ENCODE assay signal across 11 cellular contexts in genomic region chr1:54221113-54221834, GRCh38. TPM values are rescaled to one million over a fixed set of nuclear protein-coding genes. Genes with fewer than 3 reads are reported as not detected.
DNase-seq lines count a peak whose midpoint lies in the region; ATAC-seq, FAIRE-seq and TF ChIP-seq lines count a peak whose summit lies in the region.
"Had no signal": no experiment of that assay in that cellular context is flagged by ENCODE, and none has a peak within 500 bp of the region (broad histone marks: within the 10 kb centered on the region; RNA-seq: fewer than 3 reads in every experiment).

No MANE protein-coding gene starts in this region.

- H3K27me3 Mint-ChIP-seq in CD14-positive monocyte (ENCODE audit: low read depth in 3 of 3) (peaks cover 0 to 2% (median 1%) of the 10 kb centered on the region in 3 donors), HFFc6 (ENCODE audit: insufficient read depth) (peaks cover 13% of the 10 kb centered on the region)

- peak; percentile 93 for FAIRE-seq in bronchial epithelial cell (lab: Jason Lieb, UNC)

- WGBS in neuronal stem cell (ENCODE audit: extremely low coverage in 2 of 2, insufficient read length in 2 of 2, insufficient replicate concordance in 1 of 2), 2 donors, result no CpG with 5 or more reads among the region's 12 CpGs

- H2BK15ac ChIP-seq in neuronal stem cell (ENCODE audit: low read length), result no peak overlapping the region

- H3K18ac ChIP-seq in neuronal stem cell (ENCODE audit: low read length), result no peak overlapping the region

- H3K27me3 ChIP-seq in bronchial epithelial cell (ENCODE audit: control insufficient read depth, insufficient read depth, low read length) (no peaks in the 10 kb centered on the region), neuronal stem cell (ENCODE audit: control insufficient read depth in 3 of 3, insufficient read depth in 3 of 3, low read depth in 1 of 3, low read length in 3 of 3) (no peaks in the 10 kb centered on the region)

- peaks cover 5% of the 10 kb centered on the region in 2 donors for H3K4me1 ChIP-seq in neuronal stem cell (ENCODE audit: control insufficient read depth in 2 of 2, insufficient read depth in 1 of 2, low read depth in 1 of 2, low read length in 2 of 2)

- no peaks in the 10 kb centered on the region for H3K9me3 Mint-ChIP-seq in CD14-positive monocyte
- no peaks in the 10 kb centered on the region for H3K9me3 Mint-ChIP-seq in HFFc6

- peak overlapping the region; percentile 92 for H3K23ac ChIP-seq in neuronal stem cell (ENCODE audit: low read depth, low read length, poor library complexity)

- DNase-seq in CD14-positive monocyte (ENCODE audit: low spot score) (no peak), HFFc6 (no peak), bronchial epithelial cell (ENCODE audit: low read depth) (no peak), neuronal stem cell (ENCODE audit: low spot score) (no peak), GOT3 (lab: John Stamatoyannopoulos, UW) (no peak), NCI-H748 treated with DMSO at 0.1 percent for 48 hours (lab: John Stamatoyannopoulos, UW) (no peak)
- no peak for DNase-seq in stimulated activated CD8-positive, alpha-beta memory T cell treated with anti-CD3 and anti-CD28 coated beads, Interleukin-4, amount 100 ng/mL, for 48 hours
- DNase-seq: mammary epithelial cell, NCI-H446 treated with DMSO at 0.1 percent for 48 hours had no signal

- no peak overlapping the region for H3K27ac ChIP-seq in neuronal stem cell (replicated peaks; ENCODE audit: low read length)

- no peak overlapping the region for H2BK12ac ChIP-seq in neuronal stem cell (ENCODE audit: low read length)

- intact Hi-C loops in CD14-positive monocyte (cut with micrococcal nuclease), result loop anchor here in 1 of 2 donors (10.0 kb wide), 1 partner anchor 184 kb away; the partner anchor contains the start of gene SSBP3

- H3K14ac ChIP-seq in neuronal stem cell (ENCODE audit: low read length), result no peak overlapping the region

- no peaks in the 10 kb centered on the region for H3K9me3 ChIP-seq in neuronal stem cell (replicated peaks in 1 of 2; ENCODE audit: control insufficient read depth in 2 of 2, insufficient read depth in 1 of 2, low read depth in 1 of 2, low read length in 2 of 2)

- H3K27ac Mint-ChIP-seq in CD14-positive monocyte, result peak overlapping the region; percentile 58 to 86 (median 73)
- H3K27ac Mint-ChIP-seq in HFFc6, result peak overlapping the region; percentile 90

- TF ChIP-seq CTCF in CD14-positive monocyte (IDR thresholded peaks at IDR 0.05), result no peak
- no peak for TF ChIP-seq CTCF in HFFc6 (IDR thresholded peaks at IDR 0.05)
- no peak for TF ChIP-seq CTCF in bronchial epithelial cell (IDR thresholded peaks at IDR 0.05; ENCODE audit: insufficient read depth, low read length, severe bottlenecking)

- H3K4me1 Mint-ChIP-seq in CD14-positive monocyte, result peaks cover 22% of the 10 kb centered on the region
- peaks cover 35% of the 10 kb centered on the region for H3K4me1 Mint-ChIP-seq in HFFc6 (ENCODE audit: low read depth)

- no peak overlapping the region for H4K8ac ChIP-seq in neuronal stem cell (ENCODE audit: low read depth, low read length)

- no peak overlapping the region for H3K4me3 ChIP-seq in bronchial epithelial cell (ENCODE audit: low read depth, low read length)
- peak overlapping the region in 1 of 2 donors; percentile 7 for H3K4me3 ChIP-seq in neuronal stem cell (ENCODE audit: low read length in 2 of 2)

- no peak overlapping the region for H2AK5ac ChIP-seq in neuronal stem cell (ENCODE audit: low read depth, low read length)

- peak overlapping the region in 1 of 2 donors; percentile 63 for H3K4me3 Mint-ChIP-seq in CD14-positive monocyte
- no peak overlapping the region for H3K4me3 Mint-ChIP-seq in HFFc6

- H3K4ac ChIP-seq in neuronal stem cell (ENCODE audit: low read length), result no peak overlapping the region

- no peak overlapping the region for H3K4me2 ChIP-seq in neuronal stem cell (ENCODE audit: insufficient read depth, low read length, poor library complexity, severe bottlenecking)

- H4K91ac ChIP-seq in neuronal stem cell (ENCODE audit: low read depth, low read length, poor library complexity), result no peak overlapping the region

- ATAC-seq in GM18907 (IDR thresholded peaks at IDR 0.05; ENCODE audit: unreplicated experiment), result no peak
- ATAC-seq: activated CD4-positive, CD25-positive, alpha-beta regulatory T cell treated with anti-CD3 and anti-CD28 coated beads, Interleukin-2, amount 50 U/mL, for 24 hours had no signal

- H2BK120ac ChIP-seq in neuronal stem cell (ENCODE audit: low read depth, low read length), result no peak overlapping the region

- no peak overlapping the region for H3K9ac ChIP-seq in neuronal stem cell (ENCODE audit: low read depth, low read length, poor library complexity)

- H3K36me3 ChIP-seq in bronchial epithelial cell (ENCODE audit: control insufficient read depth, insufficient read depth, low read length), result peaks cover 14% of the 10 kb centered on the region
- H3K36me3 ChIP-seq in neuronal stem cell (replicated peaks in 1 of 2; ENCODE audit: control insufficient read depth in 2 of 2, insufficient read depth in 2 of 2, low read length in 2 of 2), result peaks cover 24 to 81% of the 10 kb centered on the region in 2 donors

- H3K36me3 Mint-ChIP-seq in CD14-positive monocyte (peaks cover 57 to 63% of the 10 kb centered on the region in 2 donors), HFFc6 (ENCODE audit: low read depth) (peaks cover 20% of the 10 kb centered on the region; the same call in 1 of the 2 replicates)

- no peaks in the 10 kb centered on the region for H3K79me1 ChIP-seq in neuronal stem cell (ENCODE audit: low read depth, low read length)

- no peak overlapping the region for H2AFZ ChIP-seq in neuronal stem cell (ENCODE audit: low read length)

- H2BK5ac ChIP-seq in neuronal stem cell (ENCODE audit: low read length), result no peak overlapping the region

RNA-seq across cellular contexts. Expression of gene MRPL37, which starts 21.3 kb away (rescaled TPM):
- 10 to 100 TPM; 42.5 to 47.8 TPM for polyA plus RNA-seq in CD14-positive monocyte
- total RNA-seq in HFFc6 (2021; fragmentation: NEBNext Ultra II Directional; extraction: Animal tissue kit (Norgen Biotek cat#: 25700)), result 100 to 1,000 TPM; 119 to 135 (median 126) TPM
- total RNA-seq in bronchial epithelial cell, result 42.6 and 52.7 TPM in 2 replicates
- polyA plus RNA-seq in neuronal stem cell (2013, experiment 1 of 2), result 69.4 TPM
- polyA plus RNA-seq in neuronal stem cell (2013, experiment 2 of 2), result 69.8 TPM

RNA-seq across cellular contexts. Expression of gene CYB5RL, which starts 21.4 kb away (rescaled TPM):
- polyA plus RNA-seq in CD14-positive monocyte, result 1 to 10 TPM in 1 of 2 donors, under 1 TPM in 1; 0.76 to 1.5 TPM
- total RNA-seq in HFFc6 (2021; fragmentation: NEBNext Ultra II Directional; extraction: Animal tissue kit (Norgen Biotek cat#: 25700)), result 1 to 10 TPM; 4.5 to 6.1 (median 5.2) TPM
- 2.7 and 3.9 TPM in 2 replicates for total RNA-seq in bronchial epithelial cell
- polyA plus RNA-seq in neuronal stem cell (2013, experiment 1 of 2), result 6.5 TPM
- polyA plus RNA-seq in neuronal stem cell (2013, experiment 2 of 2), result 6.5 TPM
